In the genomic region with DNA sequence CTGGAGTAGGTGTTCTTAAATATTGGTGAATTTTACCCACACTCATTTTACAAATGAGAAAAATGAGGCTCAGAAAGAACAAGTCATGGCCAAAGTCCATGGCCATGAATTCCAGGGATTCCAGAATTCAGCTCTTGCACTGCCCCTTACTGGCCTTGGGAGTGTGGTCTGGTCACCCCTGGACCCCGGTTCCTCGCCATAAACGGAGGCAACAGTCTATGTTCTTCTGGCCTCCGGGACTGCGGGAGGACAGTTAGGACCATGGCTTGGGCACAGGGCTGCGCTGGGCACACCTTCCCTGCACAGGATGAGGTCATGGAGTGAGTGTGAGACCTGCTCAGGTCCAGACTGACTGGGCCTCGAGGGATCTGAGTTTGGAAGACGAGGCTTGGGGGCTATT, we compare ENCODE assay signal across 7 cellular contexts. TPM values are rescaled to one million over a fixed set of nuclear protein-coding genes. Genes with fewer than 3 reads are reported as not detected.
"Had no signal": no experiment of that assay in that cellular context is flagged by ENCODE, and none has a peak within 500 bp of the region (broad histone marks: within the 10 kb centered on the region; RNA-seq: fewer than 3 reads in every experiment).

No MANE protein-coding gene starts in this region.

- DNase-seq: GM23248, GOT3, H9, HCEC 1CT, KBM-7 had no signal

- H3K4me3 ChIP-seq: GM23248 had no signal

- H3K27ac ChIP-seq: GM23248 had no signal

- H3K9ac ChIP-seq: GM23248 had no signal

- H2AFZ ChIP-seq: GM23248 had no signal

RNA-seq across cellular contexts. Expression of a gene that starts 6.9 kb away (rescaled TPM):
- total RNA-seq: GM23248, H9, HT-29 had no signal
- polyA plus RNA-seq: GM23248, IgD-negative memory B cell had no signal

RNA-seq across cellular contexts. Expression of a gene that starts 27.6 kb away (rescaled TPM):
- total RNA-seq: GM23248 had no signal
